ENCODE assay signal across 18 cellular contexts in the genomic region with DNA sequence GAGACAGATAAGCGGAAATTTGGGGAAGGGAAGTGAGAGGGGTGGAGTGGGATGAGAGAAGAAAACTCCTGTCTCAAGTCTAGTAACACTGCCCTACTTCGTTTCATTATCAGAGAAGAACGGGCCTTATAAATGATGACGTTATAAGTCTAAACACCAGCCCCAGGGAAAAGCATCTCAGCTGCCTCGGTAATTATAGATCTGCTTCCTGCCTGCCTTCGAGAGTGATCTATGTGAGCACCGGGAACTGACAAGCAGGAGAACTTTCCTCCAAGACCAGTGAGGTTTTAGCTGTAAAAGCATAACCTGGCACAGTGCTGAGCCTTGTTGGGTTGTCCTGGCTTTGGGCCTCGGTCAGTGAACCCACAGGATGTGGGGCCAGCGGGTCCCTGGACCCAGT.
DNase-seq lines count a peak whose midpoint lies in the region; ATAC-seq and TF ChIP-seq lines count a peak whose summit lies in the region.
"Had no signal": no experiment of that assay in that cellular context is flagged by ENCODE, and none has a peak within 500 bp of the region (broad histone marks: within the 10 kb centered on the region; RNA-seq: fewer than 3 reads in every experiment).

No MANE protein-coding gene starts in this region.

- DNase-seq in LHCN-M2 (ENCODE audit: low read depth) = peak; percentile 96
- no peak for DNase-seq in RWPE2 (ENCODE audit: low spot score)
- DNase-seq in iris pigment epithelial cell (ENCODE audit: low read depth) = peak; percentile 22
- no peak for DNase-seq in NCI-H524 treated with DMSO at 0.1 percent for 48 hours (lab: John Stamatoyannopoulos, UW)
- no peak for DNase-seq in COR-L47 (lab: John Stamatoyannopoulos, UW)
- DNase-seq: activated naive CD4-positive, alpha-beta T cell; AML-193; DMS79; GOT3; KBM-7; NCI-H187 treated with DMSO at 0.1 percent for 48 hours; NCI-H774; ovary had no signal

- no peak overlapping the region for H2AFZ ChIP-seq in ACC112 (ENCODE audit: low read length, unreplicated experiment)

- H3K27me3 ChIP-seq in ACC112 (ENCODE audit: insufficient read depth, low read length) = no peaks in the 10 kb centered on the region
- no peaks in the 10 kb centered on the region for H3K27me3 ChIP-seq in RWPE2 (ENCODE audit: insufficient read depth, poor library complexity, severe bottlenecking)
- H3K27me3 ChIP-seq: cardiac muscle cell, ovary had no signal

- H3K9me3 ChIP-seq in RWPE2 (ENCODE audit: severe bottlenecking) = no peaks in the 10 kb centered on the region
- H3K9me3 ChIP-seq: ovary had no signal

- ATAC-seq in RWPE2 (ENCODE audit: low read depth) (no peak), HG03520 (IDR thresholded peaks at IDR 0.05; ENCODE audit: unreplicated experiment) (no peak), HG02571 (IDR thresholded peaks at IDR 0.05; ENCODE audit: unreplicated experiment) (no peak)

- H3K36me3 ChIP-seq in ACC112 (ENCODE audit: insufficient read depth, low read length) = no peaks in the 10 kb centered on the region
- H3K36me3 ChIP-seq in RWPE2 (ENCODE audit: low read depth) = no peaks in the 10 kb centered on the region
- H3K36me3 ChIP-seq: cardiac muscle cell, ovary had no signal

- no peak for TF ChIP-seq CTCF in RWPE2 (IDR thresholded peaks at IDR 0.05; ENCODE audit: poor library complexity, severe bottlenecking)

- H3K4me3 ChIP-seq in ACC112 (ENCODE audit: low read depth, low read length) (no peak overlapping the region), RWPE2 (ENCODE audit: severe bottlenecking) (no peak overlapping the region)
- H3K4me3 ChIP-seq: cardiac muscle cell, ovary had no signal

- H3K4me1 ChIP-seq in ACC112 (ENCODE audit: control insufficient read depth, insufficient read depth, low read length, unreplicated experiment) = peaks cover 53% of the 10 kb centered on the region
- H3K4me1 ChIP-seq in RWPE2 (ENCODE audit: insufficient read depth, poor library complexity, severe bottlenecking) = peaks cover 28% of the 10 kb centered on the region

- no peaks in the 10 kb centered on the region for H3K79me2 ChIP-seq in ACC112 (ENCODE audit: control insufficient read depth, insufficient read depth, low read length, unreplicated experiment)

- peak overlapping the region; percentile 92 for H3K27ac ChIP-seq in ACC112 (ENCODE audit: low read depth, low read length)
- peak overlapping the region; percentile 77 for H3K27ac ChIP-seq in RWPE2 (ENCODE audit: poor library complexity, severe bottlenecking)
- H3K27ac ChIP-seq: cardiac muscle cell, ovary, VCaP had no signal

Comparison
In these comparisons a context has a peak if more than half of its experiments do, and no peak if none do; other contexts are left out.
1. DNase-seq: peak in LHCN-M2 (single experiment) and iris pigment epithelial cell (single experiment); none in RWPE2 (single experiment), NCI-H524 treated with DMSO at 0.1 percent for 48 hours (single experiment) and COR-L47 (single experiment).